12 cellular contexts compared by ENCODE assay signal in the genomic region with DNA sequence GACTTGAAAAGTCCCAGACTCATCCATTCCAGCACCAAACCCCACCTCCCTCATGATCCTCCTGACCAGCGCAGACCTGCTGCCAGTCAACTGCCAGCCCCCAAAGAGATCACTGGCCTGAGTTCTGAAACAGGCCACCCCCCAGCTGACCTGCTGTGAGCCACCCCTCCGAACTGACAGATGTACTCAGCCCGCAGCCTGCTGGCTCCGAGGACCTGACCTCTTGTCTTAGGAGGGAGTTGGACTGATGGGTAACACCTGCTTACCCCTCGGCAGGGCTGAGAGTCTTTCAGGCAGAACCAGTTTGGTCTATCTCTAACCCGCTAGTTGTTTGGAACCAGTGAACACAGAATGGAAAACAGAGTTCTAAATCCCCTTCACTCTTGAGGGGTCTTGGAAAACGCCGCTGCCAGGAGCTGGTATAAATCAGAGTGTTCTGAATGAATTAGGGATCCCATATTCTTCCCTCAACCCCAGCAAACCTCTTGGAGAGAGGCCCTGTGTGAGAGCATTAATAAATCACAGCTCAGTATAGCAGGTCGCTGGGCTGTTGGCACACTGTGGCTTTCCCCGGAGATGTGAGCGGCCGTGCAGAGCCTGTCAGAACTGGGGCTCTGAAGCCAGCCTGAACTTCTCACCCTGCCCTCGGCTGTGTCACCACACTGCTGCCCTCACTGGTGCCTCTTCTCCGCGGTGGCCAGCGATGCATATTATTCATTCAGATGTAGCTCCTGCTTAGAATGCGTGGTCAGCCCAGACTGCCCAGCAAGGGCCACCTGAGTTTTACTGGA.
DNase-seq lines count a peak whose midpoint lies in the region; ATAC-seq and TF ChIP-seq lines count a peak whose summit lies in the region.
"Had no signal": no experiment of that assay in that cellular context is flagged by ENCODE, and none has a peak within 500 bp of the region (broad histone marks: within the 10 kb centered on the region; RNA-seq: fewer than 3 reads in every experiment).

No MANE protein-coding gene starts in this region.

- peak overlapping the region; percentile 93 to 96 (median 93) for H3K27ac Mint-ChIP-seq in nephron
- H3K27ac Mint-ChIP-seq: activated CD4-positive, alpha-beta T cell treated with anti-CD3 and anti-CD28 coated beads for 36 hours had no signal

- H3K27ac ChIP-seq in uterus = peak overlapping the region; percentile 2 to 66
- H3K27ac ChIP-seq in tibial nerve = no peak overlapping the region

- H3K4me3 ChIP-seq in uterus (no peak overlapping the region), tibial nerve (no peak overlapping the region)

- no peak for ATAC-seq in GM18858 (IDR thresholded peaks at IDR 0.05; ENCODE audit: unreplicated experiment)

- H3K4me3 Mint-ChIP-seq in nephron = peak overlapping the region; percentile 52 to 59 (median 58)
- H3K4me3 Mint-ChIP-seq: activated CD4-positive, alpha-beta T cell treated with anti-CD3 and anti-CD28 coated beads for 36 hours had no signal

- H3K36me3 Mint-ChIP-seq in nephron (ENCODE audit: low read depth) = no peaks in the 10 kb centered on the region

- H3K9me3 Mint-ChIP-seq in nephron = no peaks in the 10 kb centered on the region

- no peak for TF ChIP-seq EP300 in tibial nerve (IDR thresholded peaks at IDR 0.05)

- TF ChIP-seq POLR2A in uterus (IDR thresholded peaks at IDR 0.05) = no peak
- no peak for TF ChIP-seq POLR2A in tibial nerve (IDR thresholded peaks at IDR 0.05)

- no peaks in the 10 kb centered on the region for H3K36me3 ChIP-seq in uterus
- no peaks in the 10 kb centered on the region for H3K36me3 ChIP-seq in tibial nerve

- TF ChIP-seq CTCF in nephron (IDR thresholded peaks at IDR 0.05; ENCODE audit: unreplicated experiment in 3 of 3) (no peak), uterus (IDR thresholded peaks at IDR 0.05) (no peak), tibial nerve (IDR thresholded peaks at IDR 0.05) (no peak)

- no peaks in the 10 kb centered on the region for H3K9me3 ChIP-seq in uterus
- no peaks in the 10 kb centered on the region for H3K9me3 ChIP-seq in tibial nerve

- peak; percentile 35 for DNase-seq in activated CD8-positive, alpha-beta memory T cell treated with anti-CD3 and anti-CD28 coated beads for 24 hours
- DNase-seq in activated CD8-positive, alpha-beta memory T cell treated with anti-CD3 and anti-CD28 coated beads, Interleukin-2, amount 50 U/mL, for 4 hours = no peak
- DNase-seq in glomerular visceral epithelial cell (ENCODE audit: extremely low spot score) (peak; percentile 60), uterus (peak; percentile 53 to 78), tibial nerve (ENCODE audit: low spot score in 2 of 2) (no peak)
- no peak for DNase-seq in activated effector memory CD4-positive, alpha-beta T cell treated with Interleukin-2 at 50 U/mL for 16 hours
- DNase-seq: DMS 273 treated with DMSO at 0.1 percent for 48 hours, GOT3, NCI-H1105 treated with DMSO at 0.1 percent for 48 hours had no signal

- H3K27me3 ChIP-seq in uterus (no peaks in the 10 kb centered on the region), tibial nerve (no peaks in the 10 kb centered on the region)

- no peaks in the 10 kb centered on the region for H3K27me3 Mint-ChIP-seq in nephron (ENCODE audit: low read depth)
- H3K27me3 Mint-ChIP-seq: activated CD4-positive, alpha-beta T cell treated with anti-CD3 and anti-CD28 coated beads for 36 hours had no signal

- peaks cover 0 to 6% of the 10 kb centered on the region in 2 donors for H3K4me1 ChIP-seq in uterus
- H3K4me1 ChIP-seq in tibial nerve = peaks cover 0 to 30% (median 6%) of the 10 kb centered on the region in 4 donors

- 58 to 62% methylated on average over 17 of the region's 17 CpGs for WGBS in tibial nerve, 2 donors

- H3K4me1 Mint-ChIP-seq in nephron = peaks cover 85% of the 10 kb centered on the region

- intact Hi-C loops in uterus (cut with DNase I; ENCODE audit: low total_unique reads) = no loop called here

Comparison
In these comparisons a context has a peak if more than half of its experiments do, and no peak if none do; other contexts are left out.
1. DNase-seq: peak in activated CD8-positive, alpha-beta memory T cell treated with anti-CD3 and anti-CD28 coated beads for 24 hours (single experiment), glomerular visceral epithelial cell (single experiment) and uterus (2 of 2); none in activated CD8-positive, alpha-beta memory T cell treated with anti-CD3 and anti-CD28 coated beads, Interleukin-2, amount 50 U/mL, for 4 hours (single experiment), activated effector memory CD4-positive, alpha-beta T cell treated with Interleukin-2 at 50 U/mL for 16 hours (single experiment) and tibial nerve (0 of 2).
2. H3K27ac ChIP-seq: peak in uterus (2 of 2); none in tibial nerve (0 of 4).